In the genomic region with DNA sequence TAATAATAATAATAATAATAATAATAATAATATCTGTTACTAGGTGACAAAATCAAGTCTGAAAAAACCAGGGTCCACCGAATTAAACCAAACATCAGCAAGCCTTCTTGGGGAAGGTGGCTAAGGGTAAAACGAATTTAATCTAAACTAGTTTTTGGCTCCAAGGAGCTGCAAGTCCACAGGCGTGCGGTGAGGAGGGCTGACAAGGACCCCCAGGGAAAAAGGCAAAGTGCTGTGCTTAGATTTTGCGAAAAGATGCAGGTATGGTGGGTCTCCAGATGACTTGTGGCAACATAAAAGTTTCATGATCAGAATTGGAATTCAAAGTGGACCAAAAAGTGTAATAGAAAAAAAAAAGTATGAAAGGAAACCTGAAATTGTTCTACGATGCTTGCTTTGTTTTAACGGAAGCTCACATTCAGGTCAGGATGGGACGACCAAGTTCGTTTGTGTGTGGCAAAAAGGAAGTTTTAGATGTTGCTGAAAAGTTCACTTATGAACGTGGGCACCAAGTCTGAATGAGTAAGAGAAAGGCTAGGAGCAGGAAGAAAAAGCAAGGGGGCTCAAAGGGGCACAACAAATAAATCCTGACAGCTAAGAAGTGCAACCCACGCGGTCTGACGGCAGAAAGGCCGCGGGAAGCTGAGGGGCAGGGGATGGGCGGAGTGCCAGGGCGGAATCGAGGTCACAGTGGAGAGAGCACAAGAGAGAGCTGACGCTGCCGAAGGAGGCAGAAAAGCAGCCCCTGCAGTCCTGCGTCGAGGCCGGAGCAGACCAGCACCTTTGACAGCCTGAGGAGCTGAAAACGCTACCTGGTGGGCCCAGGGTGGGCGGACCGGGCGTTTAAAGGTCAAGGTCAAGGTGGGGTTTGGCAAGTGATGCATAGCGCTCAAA, we compare ENCODE assay signal across 8 cellular contexts. TPM values are rescaled to one million over a fixed set of nuclear protein-coding genes. Genes with fewer than 3 reads are reported as not detected.
DNase-seq lines count a peak whose midpoint lies in the region; ATAC-seq lines count a peak whose summit lies in the region.

No MANE protein-coding gene starts in this region.

- intact Hi-C loops in left colon (cut with DNase I, micrococcal nuclease): no loop called here

- peak overlapping the region; percentile 95 for H3K4me3 Mint-ChIP-seq in central memory CD8-positive, alpha-beta T cell

- peak overlapping the region; percentile 94 for H3K27ac Mint-ChIP-seq in central memory CD8-positive, alpha-beta T cell (ENCODE audit: low read depth)

- ATAC-seq in activated CD4-positive, CD25-positive, alpha-beta regulatory T cell treated with anti-CD3 and anti-CD28 coated beads, Interleukin-2, amount 50 U/mL, for 24 hours: peak; percentile 25 to 32
- peak; percentile 14 for ATAC-seq in central memory CD8-positive, alpha-beta T cell (replicated peaks; ENCODE audit: extremely low read depth, poor library complexity, severe bottlenecking)
- ATAC-seq in left colon (peak; percentile 51), GM18873 (IDR thresholded peaks at IDR 0.05; ENCODE audit: low FRiP score, unreplicated experiment) (no peak)

- H3K36me3 Mint-ChIP-seq in central memory CD8-positive, alpha-beta T cell (ENCODE audit: insufficient read depth): peaks cover 46% of the 10 kb centered on the region

- no peaks in the 10 kb centered on the region for H3K9me3 Mint-ChIP-seq in central memory CD8-positive, alpha-beta T cell

- peaks cover 78% of the 10 kb centered on the region for H3K4me1 Mint-ChIP-seq in central memory CD8-positive, alpha-beta T cell

- DNase-seq in NCI-H2196 (lab: John Stamatoyannopoulos, UW; ENCODE audit: unreplicated experiment) (peak; percentile 2), NCI-H2196 treated with DMSO at 0.1 percent for 48 hours (lab: John Stamatoyannopoulos, UW; ENCODE audit: unreplicated experiment) (no peak), NAMALWA (ENCODE audit: low spot score) (peak; percentile 74), left colon (peak; percentile 83 to 88)
- peak; percentile 45 to 53 for DNase-seq in central memory CD8-positive, alpha-beta T cell (ENCODE audit: low spot score in 2 of 2)
- DNase-seq in stimulated activated CD4-positive, alpha-beta T cell treated with anti-CD3 and anti-CD28 coated beads, Interleukin-1b, Interleukin-23, amount 100 ng/mL, for 24 hours (ENCODE audit: low read depth in 4 of 4, low spot score in 1 of 4): peak in 3 of 4 experiments; percentile 56 to 76 (median 69)

- H3K27me3 Mint-ChIP-seq in central memory CD8-positive, alpha-beta T cell: no peaks in the 10 kb centered on the region

RNA-seq across cellular contexts. Expression of a gene that starts 1.1 kb away (rescaled TPM):
- total RNA-seq in left colon: 10 to 100 TPM; 57.1 to 60.9 TPM

RNA-seq across cellular contexts. Expression of a gene that starts 10.3 kb away (rescaled TPM):
- 10 to 100 TPM; 51.6 to 57.0 TPM for total RNA-seq in left colon

RNA-seq across cellular contexts. Expression of a gene that starts 31.8 kb away (rescaled TPM):
- 1 to 10 TPM; 2.9 to 9.3 TPM for total RNA-seq in left colon

RNA-seq across cellular contexts. Expression of a gene that starts 38.4 kb away (rescaled TPM):
- 10 to 100 TPM; 37.8 to 53.9 TPM for total RNA-seq in left colon

RNA-seq across cellular contexts. Expression of a gene that starts 38.8 kb away (rescaled TPM):
- total RNA-seq in left colon: 10 to 100 TPM; 12.8 to 14.1 TPM
